Comparison of ENCODE assay signal across 9 cellular contexts in the genomic region with DNA sequence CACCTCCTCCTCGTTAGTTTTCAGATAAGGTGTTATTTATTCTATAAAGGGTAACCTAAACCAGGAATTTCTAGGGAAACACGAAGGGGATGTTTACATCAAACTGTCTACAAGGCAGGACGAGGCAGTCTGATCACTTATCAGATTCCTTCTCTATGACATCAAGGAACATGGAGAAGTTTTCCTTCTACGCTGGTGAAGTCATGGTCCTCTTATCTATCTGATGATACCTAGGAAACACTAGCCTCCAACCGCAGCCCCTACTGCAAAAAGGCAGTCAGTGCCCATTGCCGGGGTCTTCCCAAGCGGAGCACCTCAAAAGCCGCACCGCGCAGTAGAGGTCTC. TPM values are rescaled to one million over a fixed set of nuclear protein-coding genes. Genes with fewer than 3 reads are reported as not detected.
DNase-seq lines count a peak whose midpoint lies in the region; ATAC-seq and TF ChIP-seq lines count a peak whose summit lies in the region.
"Had no signal": no experiment of that assay in that cellular context is flagged by ENCODE, and none has a peak within 500 bp of the region (broad histone marks: within the 10 kb centered on the region; RNA-seq: fewer than 3 reads in every experiment).

No MANE protein-coding gene starts in this region.

- 14% methylated on average over 10 of the region's 10 CpGs for WGBS in prostate gland

- H3K27me3 ChIP-seq in prostate gland (replicated peaks; ENCODE audit: insufficient read depth), result no peaks in the 10 kb centered on the region

- ATAC-seq in SK-N-SH treated with all-trans-retinoic acid at 6 μM for 48 hours, result peak; percentile 33
- ATAC-seq in GM19467 (IDR thresholded peaks at IDR 0.05; ENCODE audit: unreplicated experiment), result no peak
- ATAC-seq: activated CD8-positive, alpha-beta T cell treated with anti-CD3 and anti-CD28 coated beads, Interleukin-2, amount 10 ng/mL, durations not matched to agents 7 days and 5 days had no signal

- intact Hi-C loops in prostate gland (cut with DNase I), result loop anchor here (5.0 to 10.0 kb wide), 3 partner anchors 123 to 1044 kb away; no protein-coding TSS in a partner anchor
- intact Hi-C loops in head of caudate nucleus (cut with DNase I), result loop anchor here (10.0 kb wide), 1 partner anchor 63 kb away; no protein-coding TSS in a partner anchor

- H3K36me3 ChIP-seq in prostate gland, result no peaks in the 10 kb centered on the region

- DNase-seq in EL (peak; percentile 49), glomerular visceral epithelial cell (ENCODE audit: extremely low spot score) (peak; percentile 7), prostate gland (ENCODE audit: low spot score) (no peak), SW480 (ENCODE audit: low spot score) (no peak), head of caudate nucleus (no peak)
- no peak for DNase-seq in stimulated activated CD4-positive, alpha-beta T cell treated with anti-CD3 and anti-CD28 coated beads, Interleukin-2, amount 100 ng/mL, for 24 hours
- DNase-seq: activated CD8-positive, alpha-beta T cell treated with anti-CD3 and anti-CD28 coated beads, Interleukin-2, amount 10 ng/mL, durations not matched to agents 7 days and 5 days had no signal

- H3K27ac ChIP-seq in prostate gland, result peak overlapping the region; percentile 90 to 96

- no peaks in the 10 kb centered on the region for H3K9me3 ChIP-seq in prostate gland

- no peaks in the 10 kb centered on the region for H3K4me1 ChIP-seq in prostate gland (replicated peaks)

- H3K4me3 ChIP-seq in prostate gland, result peak overlapping the region; percentile 50 to 54

- no peak for TF ChIP-seq CTCF in prostate gland (IDR thresholded peaks at IDR 0.05)

- TF ChIP-seq POLR2A in prostate gland (IDR thresholded peaks at IDR 0.05), result no peak

TF ChIP-seq in SK-N-SH treated with all-trans-retinoic acid at 6 μM for 48 hours, 23 proteins besides CTCF, POLR2A, EP300 and RAD21:
- TF ChIP-seq BACH2 (CRISPR knock-in tag; IDR thresholded peaks at IDR 0.05; ENCODE audit: borderline replicate concordance) (no peak), OSR1 (CRISPR knock-in tag; IDR thresholded peaks at IDR 0.05) (no peak), ZNF8 (CRISPR knock-in tag; IDR thresholded peaks at IDR 0.05) (no peak), CSDC2 (CRISPR knock-in tag; IDR thresholded peaks at IDR 0.05) (0 out of 2 replicates have a peak, but pooled peaks have one; percentile 64), ESRRG (CRISPR knock-in tag; IDR thresholded peaks at IDR 0.05) (no peak), TCF4 (CRISPR knock-in tag; IDR thresholded peaks at IDR 0.05; ENCODE audit: borderline replicate concordance) (no peak), PPARA (CRISPR knock-in tag; IDR thresholded peaks at IDR 0.05; ENCODE audit: borderline replicate concordance) (no peak), ZFP30 (CRISPR knock-in tag; IDR thresholded peaks at IDR 0.05) (no peak)
- TF ChIP-seq, protein P1, sequence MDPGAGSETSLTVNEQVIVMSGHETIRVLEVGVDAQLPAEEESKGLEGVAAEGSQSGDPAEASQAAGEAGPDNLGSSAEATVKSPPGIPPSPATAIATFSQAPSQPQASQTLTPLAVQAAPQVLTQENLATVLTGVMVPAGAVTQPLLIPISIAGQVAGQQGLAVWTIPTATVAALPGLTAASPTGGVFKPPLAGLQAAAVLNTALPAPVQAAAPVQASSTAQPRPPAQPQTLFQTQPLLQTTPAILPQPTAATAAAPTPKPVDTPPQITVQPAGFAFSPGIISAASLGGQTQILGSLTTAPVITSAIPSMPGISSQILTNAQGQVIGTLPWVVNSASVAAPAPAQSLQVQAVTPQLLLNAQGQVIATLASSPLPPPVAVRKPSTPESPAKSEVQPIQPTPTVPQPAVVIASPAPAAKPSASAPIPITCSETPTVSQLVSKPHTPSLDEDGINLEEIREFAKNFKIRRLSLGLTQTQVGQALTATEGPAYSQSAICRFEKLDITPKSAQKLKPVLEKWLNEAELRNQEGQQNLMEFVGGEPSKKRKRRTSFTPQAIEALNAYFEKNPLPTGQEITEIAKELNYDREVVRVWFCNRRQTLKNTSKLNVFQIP (CRISPR knock-in tag; IDR thresholded peaks at IDR 0.05; ENCODE audit: borderline replicate concordance, low read depth), result no peak
- TF ChIP-seq, protein P2, sequence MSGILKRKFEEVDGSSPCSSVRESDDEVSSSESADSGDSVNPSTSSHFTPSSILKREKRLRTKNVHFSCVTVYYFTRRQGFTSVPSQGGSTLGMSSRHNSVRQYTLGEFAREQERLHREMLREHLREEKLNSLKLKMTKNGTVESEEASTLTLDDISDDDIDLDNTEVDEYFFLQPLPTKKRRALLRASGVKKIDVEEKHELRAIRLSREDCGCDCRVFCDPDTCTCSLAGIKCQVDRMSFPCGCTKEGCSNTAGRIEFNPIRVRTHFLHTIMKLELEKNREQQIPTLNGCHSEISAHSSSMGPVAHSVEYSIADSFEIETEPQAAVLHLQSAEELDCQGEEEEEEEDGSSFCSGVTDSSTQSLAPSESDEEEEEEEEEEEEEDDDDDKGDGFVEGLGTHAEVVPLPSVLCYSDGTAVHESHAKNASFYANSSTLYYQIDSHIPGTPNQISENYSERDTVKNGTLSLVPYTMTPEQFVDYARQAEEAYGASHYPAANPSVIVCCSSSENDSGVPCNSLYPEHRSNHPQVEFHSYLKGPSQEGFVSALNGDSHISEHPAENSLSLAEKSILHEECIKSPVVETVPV (CRISPR knock-in tag; IDR thresholded peaks at IDR 0.05), result no peak
- TF ChIP-seq, protein P3, sequence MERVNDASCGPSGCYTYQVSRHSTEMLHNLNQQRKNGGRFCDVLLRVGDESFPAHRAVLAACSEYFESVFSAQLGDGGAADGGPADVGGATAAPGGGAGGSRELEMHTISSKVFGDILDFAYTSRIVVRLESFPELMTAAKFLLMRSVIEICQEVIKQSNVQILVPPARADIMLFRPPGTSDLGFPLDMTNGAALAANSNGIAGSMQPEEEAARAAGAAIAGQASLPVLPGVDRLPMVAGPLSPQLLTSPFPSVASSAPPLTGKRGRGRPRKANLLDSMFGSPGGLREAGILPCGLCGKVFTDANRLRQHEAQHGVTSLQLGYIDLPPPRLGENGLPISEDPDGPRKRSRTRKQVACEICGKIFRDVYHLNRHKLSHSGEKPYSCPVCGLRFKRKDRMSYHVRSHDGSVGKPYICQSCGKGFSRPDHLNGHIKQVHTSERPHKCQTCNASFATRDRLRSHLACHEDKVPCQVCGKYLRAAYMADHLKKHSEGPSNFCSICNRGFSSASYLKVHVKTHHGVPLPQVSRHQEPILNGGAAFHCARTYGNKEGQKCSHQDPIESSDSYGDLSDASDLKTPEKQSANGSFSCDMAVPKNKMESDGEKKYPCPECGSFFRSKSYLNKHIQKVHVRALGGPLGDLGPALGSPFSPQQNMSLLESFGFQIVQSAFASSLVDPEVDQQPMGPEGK (CRISPR knock-in tag; IDR thresholded peaks at IDR 0.05; ENCODE audit: borderline replicate concordance), result 0 out of 2 replicates have a peak, but pooled peaks have one; percentile 38

RNA-seq across cellular contexts. Expression of gene MPDZ, which starts 1.5 kb away (rescaled TPM):
- total RNA-seq in prostate gland, result 10 to 100 TPM; 26.9 to 61.5 TPM
- total RNA-seq: activated CD8-positive, alpha-beta T cell treated with anti-CD3 and anti-CD28 coated beads, Interleukin-2, amount 10 ng/mL, durations not matched to agents 7 days and 5 days had no signal

Comparison
In these comparisons a context has a peak if more than half of its experiments do, and no peak if none do; other contexts are left out.
1. DNase-seq: peak in EL (single experiment) and glomerular visceral epithelial cell (single experiment); none in prostate gland (single experiment), SW480 (single experiment), head of caudate nucleus (0 of 42) and stimulated activated CD4-positive, alpha-beta T cell treated with anti-CD3 and anti-CD28 coated beads, Interleukin-2, amount 100 ng/mL, for 24 hours (0 of 2).